In the genomic region with DNA sequence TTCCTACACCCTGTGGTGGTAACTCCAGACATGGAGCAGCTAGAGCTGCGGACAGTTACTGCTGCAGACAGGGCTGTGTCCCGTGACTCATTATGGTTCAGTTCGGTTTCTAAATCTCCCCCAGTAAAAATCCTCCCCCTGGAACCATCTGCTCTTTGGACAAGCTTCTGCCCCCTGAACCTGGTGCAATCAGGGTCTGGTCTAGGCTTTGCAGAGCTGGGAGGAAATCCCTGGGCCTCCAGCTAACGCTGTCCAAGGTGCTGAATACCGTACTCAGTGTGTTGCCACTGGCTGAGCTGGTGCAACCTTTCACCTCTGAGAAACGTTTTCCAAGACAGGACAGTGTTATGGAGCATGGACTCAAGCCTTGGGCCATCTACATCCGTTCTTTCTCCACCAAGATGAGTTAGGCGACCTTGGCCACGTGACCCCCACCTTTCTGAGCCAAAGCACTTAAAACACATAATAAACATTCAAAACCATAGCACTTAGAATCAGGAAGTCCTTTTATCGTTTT, we compare ENCODE assay signal across 1 cellular context.
TF ChIP-seq lines count a peak whose summit lies in the region.

No MANE protein-coding gene starts in this region.

TF ChIP-seq in HepG2, 621 proteins besides CTCF, POLR2A, EP300 and RAD21 (continued from another document and continues in another):
- TF ChIP-seq, protein P1, sequence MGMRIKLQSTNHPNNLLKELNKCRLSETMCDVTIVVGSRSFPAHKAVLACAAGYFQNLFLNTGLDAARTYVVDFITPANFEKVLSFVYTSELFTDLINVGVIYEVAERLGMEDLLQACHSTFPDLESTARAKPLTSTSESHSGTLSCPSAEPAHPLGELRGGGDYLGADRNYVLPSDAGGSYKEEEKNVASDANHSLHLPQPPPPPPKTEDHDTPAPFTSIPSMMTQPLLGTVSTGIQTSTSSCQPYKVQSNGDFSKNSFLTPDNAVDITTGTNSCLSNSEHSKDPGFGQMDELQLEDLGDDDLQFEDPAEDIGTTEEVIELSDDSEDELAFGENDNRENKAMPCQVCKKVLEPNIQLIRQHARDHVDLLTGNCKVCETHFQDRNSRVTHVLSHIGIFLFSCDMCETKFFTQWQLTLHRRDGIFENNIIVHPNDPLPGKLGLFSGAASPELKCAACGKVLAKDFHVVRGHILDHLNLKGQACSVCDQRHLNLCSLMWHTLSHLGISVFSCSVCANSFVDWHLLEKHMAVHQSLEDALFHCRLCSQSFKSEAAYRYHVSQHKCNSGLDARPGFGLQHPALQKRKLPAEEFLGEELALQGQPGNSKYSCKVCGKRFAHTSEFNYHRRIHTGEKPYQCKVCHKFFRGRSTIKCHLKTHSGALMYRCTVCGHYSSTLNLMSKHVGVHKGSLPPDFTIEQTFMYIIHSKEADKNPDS (CRISPR knock-in tag; IDR thresholded peaks at IDR 0.05): no peak
- TF ChIP-seq, protein P2, sequence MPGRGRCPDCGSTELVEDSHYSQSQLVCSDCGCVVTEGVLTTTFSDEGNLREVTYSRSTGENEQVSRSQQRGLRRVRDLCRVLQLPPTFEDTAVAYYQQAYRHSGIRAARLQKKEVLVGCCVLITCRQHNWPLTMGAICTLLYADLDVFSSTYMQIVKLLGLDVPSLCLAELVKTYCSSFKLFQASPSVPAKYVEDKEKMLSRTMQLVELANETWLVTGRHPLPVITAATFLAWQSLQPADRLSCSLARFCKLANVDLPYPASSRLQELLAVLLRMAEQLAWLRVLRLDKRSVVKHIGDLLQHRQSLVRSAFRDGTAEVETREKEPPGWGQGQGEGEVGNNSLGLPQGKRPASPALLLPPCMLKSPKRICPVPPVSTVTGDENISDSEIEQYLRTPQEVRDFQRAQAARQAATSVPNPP (CRISPR knock-in tag; IDR thresholded peaks at IDR 0.05): no peak
- no peak for TF ChIP-seq ZNF703 (CRISPR knock-in tag; IDR thresholded peaks at IDR 0.05; ENCODE audit: borderline replicate concordance)
- TF ChIP-seq PCBP1 (IDR thresholded peaks at IDR 0.05; ENCODE audit: borderline replicate concordance, low read depth, low read length): no peak
- TF ChIP-seq, protein P3, sequence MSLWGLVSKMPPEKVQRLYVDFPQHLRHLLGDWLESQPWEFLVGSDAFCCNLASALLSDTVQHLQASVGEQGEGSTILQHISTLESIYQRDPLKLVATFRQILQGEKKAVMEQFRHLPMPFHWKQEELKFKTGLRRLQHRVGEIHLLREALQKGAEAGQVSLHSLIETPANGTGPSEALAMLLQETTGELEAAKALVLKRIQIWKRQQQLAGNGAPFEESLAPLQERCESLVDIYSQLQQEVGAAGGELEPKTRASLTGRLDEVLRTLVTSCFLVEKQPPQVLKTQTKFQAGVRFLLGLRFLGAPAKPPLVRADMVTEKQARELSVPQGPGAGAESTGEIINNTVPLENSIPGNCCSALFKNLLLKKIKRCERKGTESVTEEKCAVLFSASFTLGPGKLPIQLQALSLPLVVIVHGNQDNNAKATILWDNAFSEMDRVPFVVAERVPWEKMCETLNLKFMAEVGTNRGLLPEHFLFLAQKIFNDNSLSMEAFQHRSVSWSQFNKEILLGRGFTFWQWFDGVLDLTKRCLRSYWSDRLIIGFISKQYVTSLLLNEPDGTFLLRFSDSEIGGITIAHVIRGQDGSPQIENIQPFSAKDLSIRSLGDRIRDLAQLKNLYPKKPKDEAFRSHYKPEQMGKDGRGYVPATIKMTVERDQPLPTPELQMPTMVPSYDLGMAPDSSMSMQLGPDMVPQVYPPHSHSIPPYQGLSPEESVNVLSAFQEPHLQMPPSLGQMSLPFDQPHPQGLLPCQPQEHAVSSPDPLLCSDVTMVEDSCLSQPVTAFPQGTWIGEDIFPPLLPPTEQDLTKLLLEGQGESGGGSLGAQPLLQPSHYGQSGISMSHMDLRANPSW (CRISPR knock-in tag; IDR thresholded peaks at IDR 0.05; ENCODE audit: borderline replicate concordance): no peak
- TF ChIP-seq, protein P4, sequence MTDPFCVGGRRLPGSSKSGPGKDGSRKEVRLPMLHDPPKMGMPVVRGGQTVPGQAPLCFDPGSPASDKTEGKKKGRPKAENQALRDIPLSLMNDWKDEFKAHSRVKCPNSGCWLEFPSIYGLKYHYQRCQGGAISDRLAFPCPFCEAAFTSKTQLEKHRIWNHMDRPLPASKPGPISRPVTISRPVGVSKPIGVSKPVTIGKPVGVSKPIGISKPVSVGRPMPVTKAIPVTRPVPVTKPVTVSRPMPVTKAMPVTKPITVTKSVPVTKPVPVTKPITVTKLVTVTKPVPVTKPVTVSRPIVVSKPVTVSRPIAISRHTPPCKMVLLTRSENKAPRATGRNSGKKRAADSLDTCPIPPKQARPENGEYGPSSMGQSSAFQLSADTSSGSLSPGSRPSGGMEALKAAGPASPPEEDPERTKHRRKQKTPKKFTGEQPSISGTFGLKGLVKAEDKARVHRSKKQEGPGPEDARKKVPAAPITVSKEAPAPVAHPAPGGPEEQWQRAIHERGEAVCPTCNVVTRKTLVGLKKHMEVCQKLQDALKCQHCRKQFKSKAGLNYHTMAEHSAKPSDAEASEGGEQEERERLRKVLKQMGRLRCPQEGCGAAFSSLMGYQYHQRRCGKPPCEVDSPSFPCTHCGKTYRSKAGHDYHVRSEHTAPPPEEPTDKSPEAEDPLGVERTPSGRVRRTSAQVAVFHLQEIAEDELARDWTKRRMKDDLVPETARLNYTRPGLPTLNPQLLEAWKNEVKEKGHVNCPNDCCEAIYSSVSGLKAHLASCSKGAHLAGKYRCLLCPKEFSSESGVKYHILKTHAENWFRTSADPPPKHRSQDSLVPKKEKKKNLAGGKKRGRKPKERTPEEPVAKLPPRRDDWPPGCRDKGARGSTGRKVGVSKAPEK (CRISPR knock-in tag; IDR thresholded peaks at IDR 0.05; ENCODE audit: borderline replicate concordance): no peak
- TF ChIP-seq DMAP1 (CRISPR knock-in tag; IDR thresholded peaks at IDR 0.05): no peak
- TF ChIP-seq, protein P5, sequence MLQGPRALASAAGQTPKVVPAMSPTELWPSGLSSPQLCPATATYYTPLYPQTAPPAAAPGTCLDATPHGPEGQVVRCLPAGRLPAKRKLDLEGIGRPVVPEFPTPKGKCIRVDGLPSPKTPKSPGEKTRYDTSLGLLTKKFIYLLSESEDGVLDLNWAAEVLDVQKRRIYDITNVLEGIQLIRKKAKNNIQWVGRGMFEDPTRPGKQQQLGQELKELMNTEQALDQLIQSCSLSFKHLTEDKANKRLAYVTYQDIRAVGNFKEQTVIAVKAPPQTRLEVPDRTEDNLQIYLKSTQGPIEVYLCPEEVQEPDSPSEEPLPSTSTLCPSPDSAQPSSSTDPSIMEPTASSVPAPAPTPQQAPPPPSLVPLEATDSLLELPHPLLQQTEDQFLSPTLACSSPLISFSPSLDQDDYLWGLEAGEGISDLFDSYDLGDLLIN (CRISPR knock-in tag; IDR thresholded peaks at IDR 0.05; ENCODE audit: borderline replicate concordance): no peak
- TF ChIP-seq FLYWCH1 (CRISPR knock-in tag; IDR thresholded peaks at IDR 0.05): no peak
- TF ChIP-seq NRL (CRISPR knock-in tag; IDR thresholded peaks at IDR 0.05; ENCODE audit: borderline replicate concordance): peak; percentile 67; the same call in 1 of the 2 replicates
- TF ChIP-seq, protein P6, sequence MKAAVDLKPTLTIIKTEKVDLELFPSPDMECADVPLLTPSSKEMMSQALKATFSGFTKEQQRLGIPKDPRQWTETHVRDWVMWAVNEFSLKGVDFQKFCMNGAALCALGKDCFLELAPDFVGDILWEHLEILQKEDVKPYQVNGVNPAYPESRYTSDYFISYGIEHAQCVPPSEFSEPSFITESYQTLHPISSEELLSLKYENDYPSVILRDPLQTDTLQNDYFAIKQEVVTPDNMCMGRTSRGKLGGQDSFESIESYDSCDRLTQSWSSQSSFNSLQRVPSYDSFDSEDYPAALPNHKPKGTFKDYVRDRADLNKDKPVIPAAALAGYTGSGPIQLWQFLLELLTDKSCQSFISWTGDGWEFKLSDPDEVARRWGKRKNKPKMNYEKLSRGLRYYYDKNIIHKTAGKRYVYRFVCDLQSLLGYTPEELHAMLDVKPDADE (CRISPR knock-in tag; IDR thresholded peaks at IDR 0.05): peak; percentile 46; the same call in 1 of the 2 replicates
- TF ChIP-seq, protein P7, sequence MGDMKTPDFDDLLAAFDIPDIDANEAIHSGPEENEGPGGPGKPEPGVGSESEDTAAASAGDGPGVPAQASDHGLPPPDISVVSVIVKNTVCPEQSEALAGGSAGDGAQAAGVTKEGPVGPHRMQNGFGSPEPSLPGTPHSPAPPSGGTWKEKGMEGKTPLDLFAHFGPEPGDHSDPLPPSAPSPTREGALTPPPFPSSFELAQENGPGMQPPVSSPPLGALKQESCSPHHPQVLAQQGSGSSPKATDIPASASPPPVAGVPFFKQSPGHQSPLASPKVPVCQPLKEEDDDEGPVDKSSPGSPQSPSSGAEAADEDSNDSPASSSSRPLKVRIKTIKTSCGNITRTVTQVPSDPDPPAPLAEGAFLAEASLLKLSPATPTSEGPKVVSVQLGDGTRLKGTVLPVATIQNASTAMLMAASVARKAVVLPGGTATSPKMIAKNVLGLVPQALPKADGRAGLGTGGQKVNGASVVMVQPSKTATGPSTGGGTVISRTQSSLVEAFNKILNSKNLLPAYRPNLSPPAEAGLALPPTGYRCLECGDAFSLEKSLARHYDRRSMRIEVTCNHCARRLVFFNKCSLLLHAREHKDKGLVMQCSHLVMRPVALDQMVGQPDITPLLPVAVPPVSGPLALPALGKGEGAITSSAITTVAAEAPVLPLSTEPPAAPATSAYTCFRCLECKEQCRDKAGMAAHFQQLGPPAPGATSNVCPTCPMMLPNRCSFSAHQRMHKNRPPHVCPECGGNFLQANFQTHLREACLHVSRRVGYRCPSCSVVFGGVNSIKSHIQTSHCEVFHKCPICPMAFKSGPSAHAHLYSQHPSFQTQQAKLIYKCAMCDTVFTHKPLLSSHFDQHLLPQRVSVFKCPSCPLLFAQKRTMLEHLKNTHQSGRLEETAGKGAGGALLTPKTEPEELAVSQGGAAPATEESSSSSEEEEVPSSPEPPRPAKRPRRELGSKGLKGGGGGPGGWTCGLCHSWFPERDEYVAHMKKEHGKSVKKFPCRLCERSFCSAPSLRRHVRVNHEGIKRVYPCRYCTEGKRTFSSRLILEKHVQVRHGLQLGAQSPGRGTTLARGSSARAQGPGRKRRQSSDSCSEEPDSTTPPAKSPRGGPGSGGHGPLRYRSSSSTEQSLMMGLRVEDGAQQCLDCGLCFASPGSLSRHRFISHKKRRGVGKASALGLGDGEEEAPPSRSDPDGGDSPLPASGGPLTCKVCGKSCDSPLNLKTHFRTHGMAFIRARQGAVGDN (CRISPR knock-in tag; IDR thresholded peaks at IDR 0.05): no peak; the same call in 1 of the 2 replicates
- no peak for TF ChIP-seq SRSF9 (IDR thresholded peaks at IDR 0.05; ENCODE audit: borderline replicate concordance, insufficient read depth, low read depth, low read length, poor library complexity, severe bottlenecking)
- TF ChIP-seq ELF1 (CRISPR knock-in tag; IDR thresholded peaks at IDR 0.05): peak; percentile 60
- TF ChIP-seq PITX1 (CRISPR knock-in tag; IDR thresholded peaks at IDR 0.05): peak; percentile 84
- TF ChIP-seq, protein P8, sequence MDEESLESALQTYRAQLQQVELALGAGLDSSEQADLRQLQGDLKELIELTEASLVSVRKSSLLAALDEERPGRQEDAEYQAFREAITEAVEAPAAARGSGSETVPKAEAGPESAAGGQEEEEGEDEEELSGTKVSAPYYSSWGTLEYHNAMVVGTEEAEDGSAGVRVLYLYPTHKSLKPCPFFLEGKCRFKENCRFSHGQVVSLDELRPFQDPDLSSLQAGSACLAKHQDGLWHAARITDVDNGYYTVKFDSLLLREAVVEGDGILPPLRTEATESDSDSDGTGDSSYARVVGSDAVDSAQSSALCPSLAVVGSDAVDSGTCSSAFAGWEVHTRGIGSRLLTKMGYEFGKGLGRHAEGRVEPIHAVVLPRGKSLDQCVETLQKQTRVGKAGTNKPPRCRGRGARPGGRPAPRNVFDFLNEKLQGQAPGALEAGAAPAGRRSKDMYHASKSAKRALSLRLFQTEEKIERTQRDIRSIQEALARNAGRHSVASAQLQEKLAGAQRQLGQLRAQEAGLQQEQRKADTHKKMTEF (CRISPR knock-in tag; IDR thresholded peaks at IDR 0.05): 0 out of 2 replicates have a peak, but pooled peaks have one; percentile 44
- TF ChIP-seq ZFY (CRISPR knock-in tag; IDR thresholded peaks at IDR 0.05): peak; percentile 51; the same call in 1 of the 2 replicates
- TF ChIP-seq NFIB (CRISPR knock-in tag; IDR thresholded peaks at IDR 0.05; ENCODE audit: borderline replicate concordance): no peak
- peak; percentile 72; the same call in 1 of the 2 replicates for TF ChIP-seq ZNF780A (CRISPR knock-in tag; IDR thresholded peaks at IDR 0.05)
- TF ChIP-seq AGO2 (optimal IDR thresholded peaks at IDR 0.05; ENCODE audit: low read depth, low read length): no peak
- TF ChIP-seq ZFP36L1 (CRISPR knock-in tag; IDR thresholded peaks at IDR 0.05): no peak
- TF ChIP-seq ZNF484 (CRISPR knock-in tag; IDR thresholded peaks at IDR 0.05; ENCODE audit: borderline replicate concordance, low read depth): no peak; the same call in 1 of the 2 replicates
- TF ChIP-seq, protein P9, sequence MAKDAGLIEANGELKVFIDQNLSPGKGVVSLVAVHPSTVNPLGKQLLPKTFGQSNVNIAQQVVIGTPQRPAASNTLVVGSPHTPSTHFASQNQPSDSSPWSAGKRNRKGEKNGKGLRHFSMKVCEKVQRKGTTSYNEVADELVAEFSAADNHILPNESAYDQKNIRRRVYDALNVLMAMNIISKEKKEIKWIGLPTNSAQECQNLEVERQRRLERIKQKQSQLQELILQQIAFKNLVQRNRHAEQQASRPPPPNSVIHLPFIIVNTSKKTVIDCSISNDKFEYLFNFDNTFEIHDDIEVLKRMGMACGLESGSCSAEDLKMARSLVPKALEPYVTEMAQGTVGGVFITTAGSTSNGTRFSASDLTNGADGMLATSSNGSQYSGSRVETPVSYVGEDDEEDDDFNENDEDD (CRISPR knock-in tag; IDR thresholded peaks at IDR 0.05; ENCODE audit: borderline replicate concordance): 0 out of 2 replicates have a peak, but pooled peaks have one; percentile 25
- no peak for TF ChIP-seq PHF5A (CRISPR knock-in tag; IDR thresholded peaks at IDR 0.05; ENCODE audit: low read depth, unreplicated experiment)
- 0 out of 2 replicates have a peak, but pooled peaks have one; percentile 65 for TF ChIP-seq ZKSCAN8 (CRISPR knock-in tag; IDR thresholded peaks at IDR 0.05; ENCODE audit: borderline replicate concordance)
- TF ChIP-seq, protein P10, sequence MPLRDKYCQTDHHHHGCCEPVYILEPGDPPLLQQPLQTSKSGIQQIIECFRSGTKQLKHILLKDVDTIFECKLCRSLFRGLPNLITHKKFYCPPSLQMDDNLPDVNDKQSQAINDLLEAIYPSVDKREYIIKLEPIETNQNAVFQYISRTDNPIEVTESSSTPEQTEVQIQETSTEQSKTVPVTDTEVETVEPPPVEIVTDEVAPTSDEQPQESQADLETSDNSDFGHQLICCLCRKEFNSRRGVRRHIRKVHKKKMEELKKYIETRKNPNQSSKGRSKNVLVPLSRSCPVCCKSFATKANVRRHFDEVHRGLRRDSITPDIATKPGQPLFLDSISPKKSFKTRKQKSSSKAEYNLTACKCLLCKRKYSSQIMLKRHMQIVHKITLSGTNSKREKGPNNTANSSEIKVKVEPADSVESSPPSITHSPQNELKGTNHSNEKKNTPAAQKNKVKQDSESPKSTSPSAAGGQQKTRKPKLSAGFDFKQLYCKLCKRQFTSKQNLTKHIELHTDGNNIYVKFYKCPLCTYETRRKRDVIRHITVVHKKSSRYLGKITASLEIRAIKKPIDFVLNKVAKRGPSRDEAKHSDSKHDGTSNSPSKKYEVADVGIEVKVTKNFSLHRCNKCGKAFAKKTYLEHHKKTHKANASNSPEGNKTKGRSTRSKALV (CRISPR knock-in tag; IDR thresholded peaks at IDR 0.05): peak; percentile 62; the same call in 1 of the 2 replicates
- no peak for TF ChIP-seq MBNL3 (CRISPR knock-in tag; conservative IDR thresholded peaks at IDR 0.05)
- no peak; the same call in 1 of the 2 replicates for TF ChIP-seq YEATS4 (CRISPR knock-in tag; IDR thresholded peaks at IDR 0.05; ENCODE audit: borderline replicate concordance)
- no peak for TF ChIP-seq SNAI1 (CRISPR knock-in tag; IDR thresholded peaks at IDR 0.05; ENCODE audit: borderline replicate concordance)
- TF ChIP-seq ZFP82 (CRISPR knock-in tag; IDR thresholded peaks at IDR 0.05; ENCODE audit: borderline replicate concordance): 0 out of 2 replicates have a peak, but pooled peaks have one; percentile 56
- no peak for TF ChIP-seq NFE2L1 (CRISPR knock-in tag; IDR thresholded peaks at IDR 0.05; ENCODE audit: borderline replicate concordance)
- TF ChIP-seq ZNF564 (CRISPR knock-in tag; IDR thresholded peaks at IDR 0.05): peak; percentile 71; the same call in 1 of the 2 replicates
- TF ChIP-seq GATAD1 (CRISPR knock-in tag; IDR thresholded peaks at IDR 0.05): peak; percentile 76
